ENCODE assay signal across 16 cellular contexts in the genomic region with DNA sequence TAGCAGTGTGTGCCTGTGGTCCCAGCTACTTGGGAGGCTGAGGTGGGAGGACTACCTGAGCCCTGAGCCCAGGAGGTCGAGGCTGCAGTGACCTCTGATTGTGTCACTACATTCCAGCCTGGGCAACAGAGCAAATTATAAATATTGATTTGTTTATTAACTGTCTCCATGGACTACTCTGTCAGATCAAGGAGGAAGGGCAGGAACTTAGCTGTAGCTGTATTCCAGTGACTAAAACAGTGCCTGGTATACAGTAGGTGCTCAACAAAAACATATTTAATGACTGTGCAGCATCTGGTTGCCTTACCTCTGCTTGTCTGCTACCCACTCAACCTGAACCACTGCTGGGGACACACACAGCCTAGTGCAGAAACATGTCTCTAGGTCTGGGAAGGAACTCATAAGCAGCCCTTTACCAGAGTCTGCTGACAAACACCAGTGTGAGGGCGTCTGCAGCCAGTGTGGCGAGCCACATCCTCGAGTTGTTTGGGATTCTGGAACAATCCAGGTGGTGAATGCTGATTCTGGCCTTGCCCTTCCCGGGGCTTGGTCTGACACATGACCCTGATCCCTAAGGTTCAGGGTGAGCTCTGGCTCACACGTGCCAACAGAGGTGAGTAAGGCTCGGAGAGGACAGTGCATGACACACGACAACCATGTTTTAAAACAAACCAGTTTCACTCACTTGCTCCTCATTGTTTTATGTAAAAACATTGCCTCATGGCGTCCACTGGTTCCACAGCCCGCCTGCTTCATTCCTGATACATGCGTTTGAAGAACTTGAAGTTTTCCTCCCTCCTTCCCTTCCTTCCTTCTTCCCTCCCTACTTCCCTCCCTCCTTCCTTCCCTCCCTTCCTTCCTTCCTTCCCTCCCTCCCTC.
DNase-seq lines count a peak whose midpoint lies in the region; ATAC-seq and TF ChIP-seq lines count a peak whose summit lies in the region.
"Had no signal": no experiment of that assay in that cellular context is flagged by ENCODE, and none has a peak within 500 bp of the region (broad histone marks: within the 10 kb centered on the region; RNA-seq: fewer than 3 reads in every experiment).

No MANE protein-coding gene starts in this region.

- peaks cover 7% of the 10 kb centered on the region; the same call in 1 of the 2 replicates for H3K4me1 ChIP-seq in H9 (ENCODE audit: insufficient read depth, low read length)
- H3K4me1 ChIP-seq in PC-3 (ENCODE audit: insufficient read depth, low read length) = peaks cover 18% of the 10 kb centered on the region
- peaks cover 19% of the 10 kb centered on the region for H3K4me1 ChIP-seq in osteoblast (ENCODE audit: insufficient read depth, low read length)
- H3K4me1 ChIP-seq: prostate gland had no signal

- POLR2A ChIA-PET in PC-3 (lab: Charles Lee; ENCODE audit: unreplicated experiment) = no interaction called here

- no peak overlapping the region for H2BK120ac ChIP-seq in H9 (ENCODE audit: low read depth, low read length, poor library complexity, severe bottlenecking)

- peak overlapping the region; percentile 68 for H4K5ac ChIP-seq in H9 (ENCODE audit: insufficient read length, low read depth, low read length)

- H3K9me2 ChIP-seq in PC-3 (replicated peaks; ENCODE audit: low read length) = no peaks in the 10 kb centered on the region

- H3K36me3 Mint-ChIP-seq in H9 (ENCODE audit: insufficient read depth in 1 of 3, low read depth in 3 of 3) = no peaks in the 10 kb centered on the region

- peak overlapping the region; percentile 41 for H3K27ac ChIP-seq in H9 (ENCODE audit: insufficient read length, low read depth, low read length)
- H3K27ac ChIP-seq in PC-3 (ENCODE audit: low read length) = no peak overlapping the region
- no peak overlapping the region for H3K27ac ChIP-seq in osteoblast (ENCODE audit: low read depth, low read length)
- H3K27ac ChIP-seq: gastroesophageal sphincter, KMS-11, prostate gland, WERI-Rb-1 had no signal

- CTCF ChIA-PET in PC-3 (lab: Charles Lee) = no interaction called here

- no peak overlapping the region for H3K56ac ChIP-seq in H9 (ENCODE audit: insufficient read length, low read depth, low read length)

- H3K9ac ChIP-seq in H9 (ENCODE audit: extremely low read depth, insufficient read length, low read length) (no peak overlapping the region), PC-3 (ENCODE audit: low read length) (no peak overlapping the region)
- H3K9ac ChIP-seq: KMS-11 had no signal

- no peak overlapping the region for H4K8ac ChIP-seq in H9 (replicated peaks; ENCODE audit: insufficient read length, low read depth, low read length)

- H3K14ac ChIP-seq in H9 (ENCODE audit: insufficient read depth, low read length) = no peak overlapping the region

- no peak overlapping the region for H3T11ph ChIP-seq in H9 (ENCODE audit: low read length)

- H3K79me1 ChIP-seq in H9 (ENCODE audit: insufficient read depth, low read depth, low read length, poor library complexity, severe bottlenecking) = no peaks in the 10 kb centered on the region

- H3K4me1 Mint-ChIP-seq in H9 = peaks cover 46 to 49% of the 10 kb centered on the region in 2 experiments

- H3K4me3 ChIP-seq in PC-3 (ENCODE audit: low read length) = no peak overlapping the region
- H3K4me3 ChIP-seq in osteoblast (ENCODE audit: insufficient read depth, low read length) = no peak overlapping the region
- H3K4me3 ChIP-seq: gastroesophageal sphincter, prostate gland had no signal

- H2BK5ac ChIP-seq in H9 (ENCODE audit: insufficient read length, low read length) = no peak overlapping the region

- H2BK15ac ChIP-seq in H9 (ENCODE audit: low read depth, low read length) = no peak overlapping the region

- no peaks in the 10 kb centered on the region for H3K9me3 Mint-ChIP-seq in H9

- H3K4ac ChIP-seq in H9 (ENCODE audit: low read depth, low read length) = no peak overlapping the region

- no peak overlapping the region for H3K23ac ChIP-seq in H9 (ENCODE audit: insufficient read length, low read depth, low read length)

- DNase-seq in H9 (no peak), PC-3 (peak; percentile 40), osteoblast (ENCODE audit: insufficient read length, low spot score, missing footprints) (peak; percentile 43)
- DNase-seq: activated CD8-positive, alpha-beta memory T cell treated with anti-CD3 and anti-CD28 coated beads, Interleukin-2, amount 50 U/mL, for 48 hours; C1 segment of cervical spinal cord; mesendoderm; NCI-H146; NCI-H510A; WERI-Rb-1 had no signal

- H3K27me3 ChIP-seq in H9 (ENCODE audit: insufficient read depth, low read length) (no peaks in the 10 kb centered on the region), PC-3 (ENCODE audit: low read length) (no peaks in the 10 kb centered on the region), osteoblast (ENCODE audit: insufficient read depth, low read length) (no peaks in the 10 kb centered on the region)
- H3K27me3 ChIP-seq: gastroesophageal sphincter had no signal

- H3K27ac Mint-ChIP-seq in H9 = peak overlapping the region; percentile 70 to 96 (median 77); a peak in 5 of 7 replicates

- H4K91ac ChIP-seq in H9 (ENCODE audit: insufficient read length, low read depth, low read length) = no peak overlapping the region

- H2BK12ac ChIP-seq in H9 (ENCODE audit: insufficient read length, low read depth, low read length) = no peak overlapping the region

- H3K4me2 ChIP-seq in H9 (ENCODE audit: insufficient read depth, insufficient read length, low read length) (no peak overlapping the region), PC-3 (ENCODE audit: low read length) (no peak overlapping the region), osteoblast (ENCODE audit: insufficient read depth, low read length) (no peak overlapping the region)
- H3K4me2 ChIP-seq: KMS-11 had no signal

- H2AFZ ChIP-seq in H9 (ENCODE audit: low read length) (no peak overlapping the region), PC-3 (ENCODE audit: low read length) (no peak overlapping the region), osteoblast (ENCODE audit: low read length) (peak overlapping the region; percentile 63)

- H3K18ac ChIP-seq in H9 (ENCODE audit: insufficient read length, low read depth, low read length) = no peak overlapping the region

- H2BK20ac ChIP-seq in H9 (ENCODE audit: low read depth, low read length, poor library complexity, severe bottlenecking) = no peak overlapping the region

- H3K9me3 ChIP-seq in H9 (ENCODE audit: control insufficient read depth, low read depth, low read length) = no peaks in the 10 kb centered on the region
- no peaks in the 10 kb centered on the region for H3K9me3 ChIP-seq in PC-3 (ENCODE audit: low read length)
- H3K9me3 ChIP-seq in osteoblast (ENCODE audit: low read depth, low read length) = no peaks in the 10 kb centered on the region
- H3K9me3 ChIP-seq: gastroesophageal sphincter, prostate gland had no signal

- TF ChIP-seq CTCF in H9 (conservative IDR thresholded peaks at IDR 0.05) (no peak), PC-3 (conservative IDR thresholded peaks at IDR 0.05; ENCODE audit: low read depth, low read length) (no peak), osteoblast (IDR thresholded peaks at IDR 0.05; ENCODE audit: extremely low read depth, low read depth, low read length) (no peak)

- H4K20me1 ChIP-seq in H9 (ENCODE audit: control insufficient read depth, insufficient read depth, insufficient read length) = no peaks in the 10 kb centered on the region
- no peaks in the 10 kb centered on the region for H4K20me1 ChIP-seq in PC-3 (ENCODE audit: low read length)
- no peaks in the 10 kb centered on the region for H4K20me1 ChIP-seq in osteoblast (ENCODE audit: insufficient read depth, low read length)

- ATAC-seq in PC-3 = peak; percentile 13; the same call in 1 of the 2 replicates
- ATAC-seq in esophagus mucosa = peak; percentile 83
- no peak for ATAC-seq in HG03108 (IDR thresholded peaks at IDR 0.05; ENCODE audit: unreplicated experiment)
- ATAC-seq in HG02870 (IDR thresholded peaks at IDR 0.05; ENCODE audit: unreplicated experiment) = no peak
- ATAC-seq in HG02759 (IDR thresholded peaks at IDR 0.05; ENCODE audit: unreplicated experiment) = no peak
- ATAC-seq: gastroesophageal sphincter had no signal

- H3K36me3 ChIP-seq in PC-3 (ENCODE audit: low read depth, low read length) (no peaks in the 10 kb centered on the region), osteoblast (ENCODE audit: insufficient read depth, low read length) (no peaks in the 10 kb centered on the region)
- H3K36me3 ChIP-seq: gastroesophageal sphincter, prostate gland, WERI-Rb-1 had no signal

- no peaks in the 10 kb centered on the region for H3K23me2 ChIP-seq in H9 (ENCODE audit: insufficient read length, low read depth, low read length, poor library complexity, severe bottlenecking)

- no CpG with 5 or more reads among the region's 11 CpGs for WGBS in H9 (ENCODE audit: extremely low coverage, insufficient read length, low lambda C conversion rate)

- intact Hi-C loops in PC-3 (cut with micrococcal nuclease) = no loop called here

- no peaks in the 10 kb centered on the region for H3K79me2 ChIP-seq in H9 (ENCODE audit: insufficient read depth, low read length)
- no peaks in the 10 kb centered on the region for H3K79me2 ChIP-seq in PC-3 (ENCODE audit: low read length)
- no peaks in the 10 kb centered on the region for H3K79me2 ChIP-seq in osteoblast (ENCODE audit: insufficient read depth, low read length)

- no TSS peak for BruUV-seq in PC-3 (replicated peaks; lab: Mats Ljungman, UMichigan)

- H2AK5ac ChIP-seq in H9 (ENCODE audit: insufficient read length, low read length) = peak overlapping the region; percentile 0

- H3K27me3 Mint-ChIP-seq in H9 (ENCODE audit: low read depth) = no peaks in the 10 kb centered on the region

- no peaks in the 10 kb centered on the region for H3F3A ChIP-seq in PC-3 (ENCODE audit: low read length, unreplicated experiment)

- no peak overlapping the region for H3K4me3 Mint-ChIP-seq in H9

Comparison
In these comparisons a context has a peak if more than half of its experiments do, and no peak if none do; other contexts are left out.
1. ATAC-seq: peak in PC-3 (single experiment) and esophagus mucosa (single experiment); none in HG03108 (single experiment), HG02870 (single experiment) and HG02759 (single experiment).